In the genomic region with DNA sequence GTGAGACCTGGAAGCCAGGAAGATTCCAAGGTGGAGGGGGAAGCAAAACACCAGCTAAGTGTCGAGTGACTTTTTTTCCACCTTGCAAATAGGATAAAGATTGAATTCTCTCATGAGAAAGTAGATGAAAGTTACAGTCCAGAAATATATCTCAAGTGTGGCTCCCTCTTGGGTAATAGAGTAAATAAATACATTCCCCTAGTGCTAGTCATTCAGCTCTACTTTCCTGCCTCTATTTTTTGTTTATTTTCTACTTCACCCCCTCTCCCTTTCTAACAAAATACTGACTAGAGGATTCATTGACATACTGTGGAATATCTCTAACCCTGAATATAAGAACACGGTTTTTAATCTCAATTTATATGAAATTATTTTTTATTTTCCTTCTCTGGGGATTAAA, we compare ENCODE assay signal across 1 cellular context.
TF ChIP-seq lines count a peak whose summit lies in the region.

No MANE protein-coding gene starts in this region.

TF ChIP-seq in K562, 482 proteins besides CTCF, POLR2A, EP300 and RAD21:
- TF ChIP-seq FOXK1 (CRISPR knock-in tag; IDR thresholded peaks at IDR 0.05; ENCODE audit: borderline replicate concordance) (no peak), EHMT2 (IDR thresholded peaks at IDR 0.05) (no peak), TCF3 (CRISPR knock-in tag; IDR thresholded peaks at IDR 0.05) (no peak)
